23 cellular contexts compared by ENCODE assay signal in genomic region chr1:23330846-23331245, GRCh38.
"Had no signal": no experiment of that assay in that cellular context is flagged by ENCODE, and none has a peak within 500 bp of the region (broad histone marks: within the 10 kb centered on the region; RNA-seq: fewer than 3 reads in every experiment).

No MANE protein-coding gene starts in this region.

- H3K27ac Mint-ChIP-seq: activated naive CD8-positive, alpha-beta T cell; dendritic cell treated with granulocyte-macrophage colony-stimulating factor and Interleukin-4, amounts not matched to agents 40 ng/mL and 50 ng/mL, for 4 days; stimulated activated memory B cell treated with anti-CD40 and anti-IgM and Interleukin-4, amounts not matched to agents 10 μg/mL and 1 μg/mL and 100 μg/mL, for 72 hours had no signal

- H3K27me3 Mint-ChIP-seq: activated naive CD8-positive, alpha-beta T cell; dendritic cell treated with granulocyte-macrophage colony-stimulating factor and Interleukin-4, amounts not matched to agents 40 ng/mL and 50 ng/mL, for 4 days; stimulated activated memory B cell treated with anti-CD40 and anti-IgM and Interleukin-4, amounts not matched to agents 10 μg/mL and 1 μg/mL and 100 μg/mL, for 72 hours had no signal

- DNase-seq: activated effector memory CD4-positive, alpha-beta T cell treated with anti-CD3 and anti-CD28 coated beads, Interleukin-2, amount 50 U/mL, for 16 hours; activated T-cell treated with anti-CD3 and anti-CD28 coated beads, Interleukin-2, amount 50 U/mL, for 1 hour; aorta; cerebellar nuclear complex; effector memory CD4-positive, alpha-beta T cell; gastrocnemius medialis; heart right ventricle; islet precursor cell; mucosa of descending colon; natural killer cell; posterior cingulate gyrus; retina; stimulated activated CD4-positive, alpha-beta T cell treated with anti-CD3 and anti-CD28 coated beads, Interleukin-2, amount 100 ng/mL, for 48 hours; substantia nigra; uterus; WERI-Rb-1 had no signal

- H3K27ac ChIP-seq: gastrocnemius medialis, heart right ventricle, left lung, neutrophil, tibial nerve, uterus, WERI-Rb-1 had no signal

- H3K9me3 ChIP-seq: breast epithelium, gastrocnemius medialis, heart right ventricle, left lung, mucosa of descending colon, neutrophil, tibial nerve, uterus had no signal

- ATAC-seq: gastrocnemius medialis; heart right ventricle; left lung; mucosa of descending colon; natural killer cell; stimulated activated memory B cell treated with anti-CD40 and anti-IgM and Interleukin-4, amounts not matched to agents 10 μg/mL and 1 μg/mL and 100 μg/mL, for 72 hours had no signal

- H3K4me3 ChIP-seq: breast epithelium, gastrocnemius medialis, heart right ventricle, left lung, mucosa of descending colon, tibial nerve, uterus had no signal

- H3K4me1 ChIP-seq: breast epithelium, left lung, uterus had no signal

- H3K9me3 Mint-ChIP-seq: dendritic cell treated with granulocyte-macrophage colony-stimulating factor and Interleukin-4, amounts not matched to agents 40 ng/mL and 50 ng/mL, for 4 days; natural killer cell; stimulated activated memory B cell treated with anti-CD40 and anti-IgM and Interleukin-4, amounts not matched to agents 10 μg/mL and 1 μg/mL and 100 μg/mL, for 72 hours had no signal

- H3K36me3 ChIP-seq: breast epithelium, uterus had no signal

- H3K27me3 ChIP-seq: breast epithelium, gastrocnemius medialis, heart right ventricle, left lung, neutrophil, tibial nerve, uterus had no signal

- H3K4me3 Mint-ChIP-seq: activated naive CD8-positive, alpha-beta T cell; dendritic cell treated with granulocyte-macrophage colony-stimulating factor and Interleukin-4, amounts not matched to agents 40 ng/mL and 50 ng/mL, for 4 days; natural killer cell; stimulated activated memory B cell treated with anti-CD40 and anti-IgM and Interleukin-4, amounts not matched to agents 10 μg/mL and 1 μg/mL and 100 μg/mL, for 72 hours had no signal
